ENCODE assay signal across 23 cellular contexts in the genomic region with DNA sequence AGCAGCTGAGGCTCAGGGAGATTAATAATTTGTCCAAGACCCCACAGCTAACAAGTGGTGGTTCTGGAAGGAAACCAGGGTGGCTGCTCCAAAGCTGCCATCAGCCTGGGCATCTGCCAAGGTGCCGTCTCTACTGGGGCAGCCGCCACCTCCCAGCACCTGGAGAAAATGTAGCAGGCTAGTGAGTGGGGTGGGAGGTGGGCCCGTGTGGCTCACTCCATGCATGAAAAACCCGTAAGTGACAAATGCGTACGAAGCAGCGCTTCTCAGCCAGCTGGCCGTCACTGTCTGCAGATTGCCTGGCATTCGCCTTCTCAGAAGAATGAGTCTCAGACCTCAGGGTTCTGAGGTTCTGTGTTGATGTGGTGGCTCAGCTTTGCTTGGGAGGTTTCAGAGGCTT.
"Had no signal": no experiment of that assay in that cellular context is flagged by ENCODE, and none has a peak within 500 bp of the region (broad histone marks: within the 10 kb centered on the region; RNA-seq: fewer than 3 reads in every experiment).

No MANE protein-coding gene starts in this region.

- H3K27ac ChIP-seq: heart left ventricle, hepatocyte, left lung, lower lobe of right lung, pancreas, prostate gland, sigmoid colon, spleen, suprapubic skin, thoracic aorta, tibial nerve, uterus had no signal

- H3K9me3 ChIP-seq: heart left ventricle, left lung, lower lobe of right lung, pancreas, prostate gland, sigmoid colon, spleen, suprapubic skin, thoracic aorta, tibial nerve, uterus had no signal

- H3K4me2 ChIP-seq: hepatocyte had no signal

- H3K4me1 ChIP-seq: heart left ventricle, left lung, lower lobe of right lung, pancreas, prostate gland, sigmoid colon, spleen, suprapubic skin, tibial nerve, uterus had no signal

- DNase-seq: heart left ventricle; kidney glomerular epithelial cell; left cardiac atrium; left lung; lower lobe of right lung; mammary epithelial cell; mesenchymal stem cell; naive B cell; nucleus accumbens; pancreas; retina; right cardiac atrium; sigmoid colon; small intestine; spleen; stimulated activated CD4-positive, alpha-beta T cell treated with anti-CD3 and anti-CD28 coated beads, Interleukin-4, amount 100 ng/mL, for 24 hours; stimulated activated naive CD4-positive, alpha-beta T cell; uterus had no signal

- H3K4me3 ChIP-seq: heart left ventricle, hepatocyte, left lung, lower lobe of right lung, pancreas, prostate gland, sigmoid colon, spleen, suprapubic skin, thoracic aorta, tibial nerve, uterus had no signal

- H3K27me3 ChIP-seq: hepatocyte, pancreas, sigmoid colon, tibial nerve, uterus had no signal

- H3K36me3 ChIP-seq: heart left ventricle, left lung, lower lobe of right lung, pancreas, prostate gland, sigmoid colon, spleen, suprapubic skin, thoracic aorta, tibial nerve, uterus had no signal
